Comparison of ENCODE assay signal across 8 cellular contexts in the genomic region with DNA sequence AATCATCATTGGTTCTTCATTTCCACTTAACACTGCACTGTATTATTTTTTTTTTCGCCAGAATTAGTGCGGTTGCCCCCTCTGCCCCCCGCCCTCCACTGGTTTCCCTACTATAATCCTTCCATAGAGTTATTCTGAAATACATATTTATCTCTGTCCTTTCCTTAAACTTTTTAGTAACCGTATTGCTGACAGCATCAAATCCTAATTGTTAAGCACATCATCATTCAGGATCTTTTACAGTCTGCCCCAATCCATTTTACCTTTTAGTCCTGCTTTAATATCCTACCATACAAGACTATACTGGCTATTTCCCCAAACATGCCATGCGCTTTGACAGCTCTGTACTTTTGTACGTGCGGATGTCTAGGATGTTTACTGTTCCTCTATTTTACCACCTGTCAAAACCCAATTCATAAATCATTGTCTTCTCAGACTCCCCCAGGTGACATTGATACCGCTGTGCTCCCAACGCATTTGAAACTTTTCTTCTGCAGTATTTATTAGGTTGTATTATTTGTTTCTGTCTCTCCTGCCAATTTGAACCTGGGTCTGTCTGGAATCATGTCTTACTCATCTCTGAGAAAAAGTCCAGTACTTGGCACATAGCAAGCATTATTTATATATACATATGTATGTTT. TPM values are rescaled to one million over a fixed set of nuclear protein-coding genes. Genes with fewer than 3 reads are reported as not detected.
DNase-seq lines count a peak whose midpoint lies in the region; ATAC-seq and TF ChIP-seq lines count a peak whose summit lies in the region.

No MANE protein-coding gene starts in this region.

- TF ChIP-seq POLR2A in stomach (IDR thresholded peaks at IDR 0.05): no peak

- H3K27ac ChIP-seq in iPS-18a (ENCODE audit: low read length) (peak overlapping the region; percentile 36), stomach (peak overlapping the region in 4 of 5 donors; percentile 94 to 97 (median 96))

- peak overlapping the region; percentile 84 for H3K9ac ChIP-seq in iPS-18a (ENCODE audit: low read length)

- H3K27me3 Mint-ChIP-seq in activated T-helper 1 cell treated with anti-CD3 and anti-CD28 coated beads, Interleukin-12 subunit alpha, Interleukin-12 subunit beta, Interleukin-2, Interleukin-4 antibody, amounts not matched to agents 30 ng/mL and 10 ng/mL and 1 ng/mL, durations not matched to agents 14 hours and 24 hours and 36 hours (ENCODE audit: insufficient read depth): no peaks in the 10 kb centered on the region

- no peak for TF ChIP-seq EP300 in stomach (IDR thresholded peaks at IDR 0.05)

- H3K27ac Mint-ChIP-seq in activated T-helper 1 cell treated with anti-CD3 and anti-CD28 coated beads, Interleukin-12 subunit alpha, Interleukin-12 subunit beta, Interleukin-2, Interleukin-4 antibody, amounts not matched to agents 30 ng/mL and 10 ng/mL and 1 ng/mL, durations not matched to agents 14 hours and 24 hours and 36 hours: peak overlapping the region; percentile 91

- H3K9me3 ChIP-seq in iPS-18a (ENCODE audit: control insufficient read depth, low read depth, low read length) (no peaks in the 10 kb centered on the region), stomach (no peaks in the 10 kb centered on the region)

- H3K36me3 ChIP-seq in iPS-18a (ENCODE audit: control insufficient read depth, low read depth, low read length): no peaks in the 10 kb centered on the region
- H3K36me3 ChIP-seq in stomach: no peaks in the 10 kb centered on the region

- DNase-seq in CD1c-positive myeloid dendritic cell (ENCODE audit: extremely low spot score) (peak; percentile 34), stomach (no peak)
- DNase-seq in activated T-helper 1 cell treated with anti-CD3 and anti-CD28 coated beads, Interleukin-12 subunit alpha, Interleukin-12 subunit beta, Interleukin-2, Interleukin-4 antibody, amounts not matched to agents 30 ng/mL and 10 ng/mL and 1 ng/mL, durations not matched to agents 14 hours and 24 hours and 36 hours (ENCODE audit: low spot score): no peak
- DNase-seq in stimulated activated CD4-positive, alpha-beta T cell treated with anti-CD3 and anti-CD28 coated beads, Interleukin-4, amount 100 ng/mL, for 24 hours: no peak

- H3K4me1 ChIP-seq in iPS-18a (ENCODE audit: control insufficient read depth, low read depth, low read length) (no peaks in the 10 kb centered on the region), stomach (peaks cover 23 to 69% (median 50%) of the 10 kb centered on the region in 4 donors)

- H3K27me3 ChIP-seq in iPS-18a (ENCODE audit: control insufficient read depth, insufficient read depth, low read length) (no peaks in the 10 kb centered on the region), stomach (no peaks in the 10 kb centered on the region)

- peaks cover 22% of the 10 kb centered on the region for H3K36me3 Mint-ChIP-seq in activated T-helper 1 cell treated with anti-CD3 and anti-CD28 coated beads, Interleukin-12 subunit alpha, Interleukin-12 subunit beta, Interleukin-2, Interleukin-4 antibody, amounts not matched to agents 30 ng/mL and 10 ng/mL and 1 ng/mL, durations not matched to agents 14 hours and 24 hours and 36 hours (ENCODE audit: low read depth)

- TF ChIP-seq CTCF in stomach (IDR thresholded peaks at IDR 0.05): no peak

- WGBS in stomach, 5 donors: 1 to 4% (median 2%) methylated on average over 9 of the region's 9 CpGs

- H3K4me3 Mint-ChIP-seq in activated T-helper 1 cell treated with anti-CD3 and anti-CD28 coated beads, Interleukin-12 subunit alpha, Interleukin-12 subunit beta, Interleukin-2, Interleukin-4 antibody, amounts not matched to agents 30 ng/mL and 10 ng/mL and 1 ng/mL, durations not matched to agents 14 hours and 24 hours and 36 hours: peak overlapping the region; percentile 96

- intact Hi-C loops in activated T-helper 1 cell treated with anti-CD3 and anti-CD28 coated beads, Interleukin-12 subunit alpha, Interleukin-12 subunit beta, Interleukin-2, Interleukin-4 antibody, amounts not matched to agents 30 ng/mL and 10 ng/mL and 1 ng/mL, durations not matched to agents 14 hours and 24 hours and 36 hours (cut with micrococcal nuclease): loop anchor here (2.0 to 10.0 kb wide), 7 partner anchors 203 to 1887 kb away; a partner anchor contains a TSS
- intact Hi-C loops in stomach (cut with DNase I; ENCODE audit: low total_unique reads): no loop called here

- peaks cover 82% of the 10 kb centered on the region for H3K4me1 Mint-ChIP-seq in activated T-helper 1 cell treated with anti-CD3 and anti-CD28 coated beads, Interleukin-12 subunit alpha, Interleukin-12 subunit beta, Interleukin-2, Interleukin-4 antibody, amounts not matched to agents 30 ng/mL and 10 ng/mL and 1 ng/mL, durations not matched to agents 14 hours and 24 hours and 36 hours (ENCODE audit: low read depth)

- H3K9me3 Mint-ChIP-seq in activated T-helper 1 cell treated with anti-CD3 and anti-CD28 coated beads, Interleukin-12 subunit alpha, Interleukin-12 subunit beta, Interleukin-2, Interleukin-4 antibody, amounts not matched to agents 30 ng/mL and 10 ng/mL and 1 ng/mL, durations not matched to agents 14 hours and 24 hours and 36 hours: no peaks in the 10 kb centered on the region

- H3K4me3 ChIP-seq in iPS-18a (ENCODE audit: low read length): peak overlapping the region; percentile 100
- peak overlapping the region; percentile 70 to 90 (median 86) for H3K4me3 ChIP-seq in stomach

- ATAC-seq in HG03108 (IDR thresholded peaks at IDR 0.05; ENCODE audit: unreplicated experiment) (peak; percentile 22), GM21825 (IDR thresholded peaks at IDR 0.05; ENCODE audit: unreplicated experiment) (no peak), HG02642 (IDR thresholded peaks at IDR 0.05; ENCODE audit: poor library complexity, unreplicated experiment) (no peak)

RNA-seq across cellular contexts. Expression of a gene that starts 1.0 kb away (rescaled TPM):
- 48.3 and 49.9 TPM in 2 replicates for total RNA-seq in activated T-helper 1 cell treated with anti-CD3 and anti-CD28 coated beads, Interleukin-12 subunit alpha, Interleukin-12 subunit beta, Interleukin-2, Interleukin-4 antibody, amounts not matched to agents 30 ng/mL and 10 ng/mL and 1 ng/mL, durations not matched to agents 14 hours and 24 hours and 36 hours
- 10 to 100 TPM; 12.3 to 94.2 (median 66.1) TPM for total RNA-seq in stomach
- polyA plus RNA-seq in stomach: 10 to 100 TPM; 18.0 to 29.9 (median 23.3) TPM

RNA-seq across cellular contexts. Expression of a gene that starts 1.5 kb away (rescaled TPM):
- total RNA-seq in activated T-helper 1 cell treated with anti-CD3 and anti-CD28 coated beads, Interleukin-12 subunit alpha, Interleukin-12 subunit beta, Interleukin-2, Interleukin-4 antibody, amounts not matched to agents 30 ng/mL and 10 ng/mL and 1 ng/mL, durations not matched to agents 14 hours and 24 hours and 36 hours: 43.8 and 52.2 TPM in 2 replicates
- 10 to 100 TPM; 16.9 to 29.6 (median 18.7) TPM for total RNA-seq in stomach
- 10 to 100 TPM; 17.9 to 28.4 (median 23.5) TPM for polyA plus RNA-seq in stomach
